Comparison of ENCODE assay signal across 14 cellular contexts in the genomic region with DNA sequence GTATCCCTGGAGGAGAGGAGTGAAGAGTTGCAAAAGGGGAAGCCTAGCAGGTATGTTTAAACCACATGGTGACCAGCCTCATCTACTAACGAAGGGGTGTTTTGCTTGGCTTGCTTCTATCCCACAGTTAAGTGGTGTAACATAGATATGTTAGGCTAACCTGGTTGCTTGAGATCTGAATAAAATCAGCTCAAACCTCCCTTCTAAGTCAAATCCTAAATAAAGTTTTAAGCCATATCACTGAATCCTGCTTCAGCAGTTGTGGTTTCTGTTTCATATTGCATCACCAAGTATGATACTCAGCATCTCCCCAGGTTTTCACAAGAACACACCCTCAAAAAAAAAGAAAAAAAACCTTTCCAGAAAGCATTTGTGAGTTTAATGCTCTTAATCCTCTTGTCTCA.
DNase-seq lines count a peak whose midpoint lies in the region; ATAC-seq and TF ChIP-seq lines count a peak whose summit lies in the region.
"Had no signal": no experiment of that assay in that cellular context is flagged by ENCODE, and none has a peak within 500 bp of the region (broad histone marks: within the 10 kb centered on the region; RNA-seq: fewer than 3 reads in every experiment).

No MANE protein-coding gene starts in this region.

- no peaks in the 10 kb centered on the region for H3K36me3 ChIP-seq in A673 (ENCODE audit: insufficient read depth, low read length, poor library complexity, severe bottlenecking)
- no peaks in the 10 kb centered on the region for H3K36me3 ChIP-seq in Panc1 (ENCODE audit: control insufficient read depth, insufficient read depth, low read length)
- H3K36me3 ChIP-seq in fibroblast of lung (ENCODE audit: control insufficient read depth, insufficient read depth, low read length): no peaks in the 10 kb centered on the region
- no peaks in the 10 kb centered on the region for H3K36me3 ChIP-seq in body of pancreas (replicated peaks in 1 of 2; ENCODE audit: insufficient read depth in 1 of 2, low read depth in 2 of 2)
- H3K36me3 ChIP-seq: left lung had no signal

- H3K4me1 Mint-ChIP-seq in activated CD4-positive, alpha-beta T cell treated with anti-CD3 and anti-CD28 coated beads, Interleukin-2, amount 10 ng/mL, durations not matched to agents 7 days and 5 days: no peaks in the 10 kb centered on the region

- H3K27ac ChIP-seq in A673 (ENCODE audit: low read depth, low read length, poor library complexity, severe bottlenecking) (peak overlapping the region; percentile 57), Panc1 (ENCODE audit: low read length) (peak overlapping the region; percentile 0; the same call in 1 of the 2 replicates), fibroblast of lung (ENCODE audit: insufficient read depth, low read length) (no peak overlapping the region), body of pancreas (no peak overlapping the region)
- H3K27ac ChIP-seq: C4-2B, left lung had no signal

- H4K20me1 ChIP-seq in fibroblast of lung (ENCODE audit: control insufficient read depth, extremely low read depth, insufficient read depth, low read length): no peaks in the 10 kb centered on the region

- CTCF ChIA-PET in A673 (lab: Charles Lee): no interaction called here
- CTCF ChIA-PET in Panc1 (lab: Charles Lee): interaction anchor here (0.6 kb wide), 1 partner anchor 19 kb away, joined by 3 read pairs; no protein-coding TSS in a partner anchor
- CTCF ChIA-PET in activated CD4-positive, alpha-beta T cell treated with anti-CD3 and anti-CD28 coated beads, Interleukin-2, amount 10 ng/mL, durations not matched to agents 7 days and 5 days (lab: Charles Lee): no interaction called here

- H3K27me3 Mint-ChIP-seq in activated CD4-positive, alpha-beta T cell treated with anti-CD3 and anti-CD28 coated beads, Interleukin-2, amount 10 ng/mL, durations not matched to agents 7 days and 5 days: no peaks in the 10 kb centered on the region
- H3K27me3 Mint-ChIP-seq: dendritic cell treated with granulocyte-macrophage colony-stimulating factor and Interleukin-4, amounts not matched to agents 40 ng/mL and 50 ng/mL, for 4 days had no signal

- H3K79me2 ChIP-seq in fibroblast of lung (ENCODE audit: control insufficient read depth, insufficient read depth, low read length): no peaks in the 10 kb centered on the region

- H3K4me3 ChIP-seq in A673 (ENCODE audit: low read depth, low read length, poor library complexity, severe bottlenecking) (peak overlapping the region; percentile 15), Panc1 (ENCODE audit: low read depth in 2 of 2, low read length in 2 of 2) (no peak overlapping the region), fibroblast of lung (replicated peaks in 1 of 4; ENCODE audit: control extremely low read depth in 1 of 4, insufficient read depth in 1 of 4, low read depth in 3 of 4, low read length in 4 of 4) (peak overlapping the region in 1 of 4 experiments; percentile 15), body of pancreas (no peak overlapping the region)
- H3K4me3 ChIP-seq: left lung had no signal

- no peak overlapping the region for H3K4me3 Mint-ChIP-seq in activated CD4-positive, alpha-beta T cell treated with anti-CD3 and anti-CD28 coated beads, Interleukin-2, amount 10 ng/mL, durations not matched to agents 7 days and 5 days
- H3K4me3 Mint-ChIP-seq: dendritic cell treated with granulocyte-macrophage colony-stimulating factor and Interleukin-4, amounts not matched to agents 40 ng/mL and 50 ng/mL, for 4 days had no signal

- H3K27me3 ChIP-seq in A673 (replicated peaks; ENCODE audit: insufficient read depth, low read depth, low read length, poor library complexity) (no peaks in the 10 kb centered on the region), Panc1 (ENCODE audit: control insufficient read depth, insufficient read depth, low read length) (no peaks in the 10 kb centered on the region), fibroblast of lung (ENCODE audit: control insufficient read depth, insufficient read depth, low read length) (no peaks in the 10 kb centered on the region), body of pancreas (no peaks in the 10 kb centered on the region)
- H3K27me3 ChIP-seq: left lung had no signal

- TF ChIP-seq CTCF in A673 (conservative IDR thresholded peaks at IDR 0.05; ENCODE audit: low read depth, low read length): no peak
- TF ChIP-seq CTCF in Panc1 (IDR thresholded peaks at IDR 0.05): no peak
- no peak for TF ChIP-seq CTCF in fibroblast of lung (conservative IDR thresholded peaks at IDR 0.05 in 1 of 2, IDR thresholded peaks at IDR 0.05 in 1 of 2; ENCODE audit: low read depth in 1 of 2, low read length in 2 of 2)
- TF ChIP-seq CTCF in body of pancreas (IDR thresholded peaks at IDR 0.05): no peak

- H3K4me1 ChIP-seq in A673 (ENCODE audit: insufficient read depth, low read length, poor library complexity, severe bottlenecking) (peaks cover 34% of the 10 kb centered on the region), Panc1 (ENCODE audit: control insufficient read depth, insufficient read depth, low read length) (peaks cover 3% of the 10 kb centered on the region; the same call in 1 of the 2 replicates), fibroblast of lung (ENCODE audit: control insufficient read depth, extremely low read depth, insufficient read depth, low read length) (peaks cover 14% of the 10 kb centered on the region), body of pancreas (no peaks in the 10 kb centered on the region)
- H3K4me1 ChIP-seq: left lung had no signal

- H3K36me3 Mint-ChIP-seq in activated CD4-positive, alpha-beta T cell treated with anti-CD3 and anti-CD28 coated beads, Interleukin-2, amount 10 ng/mL, durations not matched to agents 7 days and 5 days (ENCODE audit: low read depth): no peaks in the 10 kb centered on the region

- peak overlapping the region; percentile 64 for H3K4me2 ChIP-seq in fibroblast of lung (ENCODE audit: extremely low read depth, insufficient read depth, low read length)

- no peaks in the 10 kb centered on the region for H3K9me3 Mint-ChIP-seq in activated CD4-positive, alpha-beta T cell treated with anti-CD3 and anti-CD28 coated beads, Interleukin-2, amount 10 ng/mL, durations not matched to agents 7 days and 5 days
- H3K9me3 Mint-ChIP-seq: dendritic cell treated with granulocyte-macrophage colony-stimulating factor and Interleukin-4, amounts not matched to agents 40 ng/mL and 50 ng/mL, for 4 days had no signal

- DNase-seq in A673 (ENCODE audit: low spot score): no peak
- no peak for DNase-seq in Panc1 (ENCODE audit: low read depth, low spot score)
- DNase-seq in fibroblast of lung (ENCODE audit: low read depth in 2 of 2): peak; percentile 56 to 61
- no peak for DNase-seq in DMS153 treated with DMSO at 0.1 percent for 48 hours (lab: John Stamatoyannopoulos, UW; ENCODE audit: unreplicated experiment)
- DNase-seq in KG1 (lab: John Stamatoyannopoulos, UW): no peak
- no peak for DNase-seq in activated CD4-positive, alpha-beta T cell treated with anti-CD3 and anti-CD28 coated beads, Interleukin-2, amount 10 ng/mL, durations not matched to agents 7 days and 5 days
- no peak for DNase-seq in body of pancreas
- DNase-seq: activated effector memory CD4-positive, alpha-beta T cell treated with Interleukin-2 at 50 U/mL for 16 hours; left lung; NCI-H345; SHP77 treated with DMSO at 0.1 percent for 48 hours had no signal

- 29 to 40% methylated on average over 1 of the region's 1 CpG for WGBS in body of pancreas, 2 donors

- intact Hi-C loops in A673 (cut with micrococcal nuclease; ENCODE audit: unreplicated experiment): no loop called here
- intact Hi-C loops in Panc1 (cut with micrococcal nuclease; ENCODE audit: unreplicated experiment): no loop called here
- intact Hi-C loops in body of pancreas (cut with DNase I): no loop called here

- no peak overlapping the region for H3K27ac Mint-ChIP-seq in activated CD4-positive, alpha-beta T cell treated with anti-CD3 and anti-CD28 coated beads, Interleukin-2, amount 10 ng/mL, durations not matched to agents 7 days and 5 days
- H3K27ac Mint-ChIP-seq: dendritic cell treated with granulocyte-macrophage colony-stimulating factor and Interleukin-4, amounts not matched to agents 40 ng/mL and 50 ng/mL, for 4 days had no signal

- in situ Hi-C loops in Panc1 (cut with HindIII; ENCODE audit: low pct_unique_long_range_greater_than_20kb, low sequenced_read_pairs): no loop called here

- ATAC-seq in GM18868 (IDR thresholded peaks at IDR 0.05; ENCODE audit: unreplicated experiment) (peak; percentile 63), Panc1 (no peak), body of pancreas (no peak)
- ATAC-seq: left lung had no signal

- H3K9ac ChIP-seq in fibroblast of lung (ENCODE audit: insufficient read depth, low read length): no peak overlapping the region

- no TSS peak for BruUV-seq in A673 (replicated peaks; lab: Mats Ljungman, UMichigan)
- no TSS peak for BruUV-seq in Panc1 (replicated peaks; lab: Mats Ljungman, UMichigan)

- no peak for TF ChIP-seq POLR2A in body of pancreas (IDR thresholded peaks at IDR 0.05)

- H2AFZ ChIP-seq in fibroblast of lung (ENCODE audit: low read length): no peak overlapping the region

- H3K9me3 ChIP-seq in A673 (ENCODE audit: low read depth, low read length, poor library complexity, severe bottlenecking) (no peaks in the 10 kb centered on the region), Panc1 (ENCODE audit: control insufficient read depth, insufficient read depth, low read depth, low read length) (no peaks in the 10 kb centered on the region), fibroblast of lung (ENCODE audit: control insufficient read depth, insufficient read depth, low read depth, low read length) (no peaks in the 10 kb centered on the region), body of pancreas (no peaks in the 10 kb centered on the region)
- H3K9me3 ChIP-seq: left lung had no signal

- POLR2A ChIA-PET in A673 (lab: Charles Lee; ENCODE audit: low non-redundant PET): no interaction called here
- POLR2A ChIA-PET in Panc1 (lab: Charles Lee): no interaction called here
- POLR2A ChIA-PET in activated CD4-positive, alpha-beta T cell treated with anti-CD3 and anti-CD28 coated beads, Interleukin-2, amount 10 ng/mL, durations not matched to agents 7 days and 5 days (lab: Charles Lee): no interaction called here

Comparison
In these comparisons a context has a peak if more than half of its experiments do, and no peak if none do; other contexts are left out.
1. DNase-seq: peak in fibroblast of lung (2 of 2); none in A673 (single experiment), Panc1 (single experiment), DMS153 treated with DMSO at 0.1 percent for 48 hours (single experiment), KG1 (single experiment), activated CD4-positive, alpha-beta T cell treated with anti-CD3 and anti-CD28 coated beads, Interleukin-2, amount 10 ng/mL, durations not matched to agents 7 days and 5 days (single experiment) and body of pancreas (0 of 4).
2. H3K27ac ChIP-seq: peak in A673 (single experiment) and Panc1 (single experiment); none in fibroblast of lung (single experiment) and body of pancreas (0 of 4).